ENCODE assay signal across 21 cellular contexts in the genomic region with DNA sequence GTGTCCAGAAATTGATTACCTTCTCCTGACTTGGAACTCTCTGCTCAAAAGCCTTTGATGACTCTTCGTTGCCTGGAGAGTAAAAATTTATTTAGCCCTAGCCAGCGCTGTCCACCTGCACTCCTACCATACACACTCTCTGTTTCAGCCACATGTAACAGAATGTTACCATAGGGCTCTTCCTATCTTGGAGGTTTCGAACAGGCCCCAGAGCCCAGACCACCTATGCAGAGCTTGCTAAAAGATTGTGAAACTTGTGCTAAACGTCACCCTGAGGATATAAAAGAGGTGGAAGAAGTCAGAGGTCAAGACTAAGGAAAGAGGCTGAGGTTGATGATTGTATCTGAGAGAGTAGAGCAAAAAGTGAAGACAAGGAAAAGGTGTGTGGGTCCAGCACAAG.
"Had no signal": no experiment of that assay in that cellular context is flagged by ENCODE, and none has a peak within 500 bp of the region (broad histone marks: within the 10 kb centered on the region; RNA-seq: fewer than 3 reads in every experiment).

No MANE protein-coding gene starts in this region.

- H3K27ac Mint-ChIP-seq: activated CD8-positive, alpha-beta T cell treated with anti-CD3 and anti-CD28 coated beads, Interleukin-2, amount 10 ng/mL, durations not matched to agents 7 days and 5 days; activated naive CD4-positive, alpha-beta T cell treated with anti-CD3 and anti-CD28 coated beads, Interleukin-2, amount 50 U/mL, for 24 hours; WTC11 had no signal

- H3K27me3 ChIP-seq: adrenal gland, esophagus muscularis mucosa, hepatocyte had no signal

- H3K36me3 ChIP-seq: adrenal gland, esophagus muscularis mucosa, prostate gland had no signal

- H3K4me3 ChIP-seq: adrenal gland, esophagus muscularis mucosa, hepatocyte, lung, prostate gland had no signal

- H3K4me1 ChIP-seq: esophagus muscularis mucosa, prostate gland had no signal

- ATAC-seq: activated CD8-positive, alpha-beta T cell treated with anti-CD3 and anti-CD28 coated beads, Interleukin-2, amount 10 ng/mL, durations not matched to agents 7 days and 5 days; right cardiac atrium; stimulated activated naive CD8-positive, alpha-beta T cell treated with anti-CD3 and anti-CD28 coated beads, Interleukin-15, Interleukin-2, amounts not matched to agents 100 U/mL and 50 U/mL, for 24 hours; WTC11 had no signal

- H3K4me1 Mint-ChIP-seq: activated naive CD4-positive, alpha-beta T cell treated with anti-CD3 and anti-CD28 coated beads, Interleukin-2, amount 50 U/mL, for 24 hours; neural crest cell; WTC11 had no signal

- H3K9me3 ChIP-seq: adrenal gland, prostate gland had no signal

- H3K9me3 Mint-ChIP-seq: activated naive CD4-positive, alpha-beta T cell treated with anti-CD3 and anti-CD28 coated beads, Interleukin-2, amount 50 U/mL, for 24 hours had no signal

- H3K4me3 Mint-ChIP-seq: activated CD8-positive, alpha-beta T cell treated with anti-CD3 and anti-CD28 coated beads, Interleukin-2, amount 10 ng/mL, durations not matched to agents 7 days and 5 days; activated naive CD4-positive, alpha-beta T cell treated with anti-CD3 and anti-CD28 coated beads, Interleukin-2, amount 50 U/mL, for 24 hours; neural crest cell; WTC11 had no signal

- H3K27ac ChIP-seq: adrenal gland, esophagus muscularis mucosa, hepatocyte, prostate gland had no signal

- DNase-seq: activated CD4-positive, alpha-beta T cell treated with anti-CD3 and anti-CD28 coated beads for 48 hours; activated CD8-positive, alpha-beta memory T cell treated with anti-CD3 and anti-CD28 coated beads, Interleukin-2, amount 50 U/mL, for 4 hours; activated CD8-positive, alpha-beta T cell treated with anti-CD3 and anti-CD28 coated beads, Interleukin-2, amount 10 ng/mL, durations not matched to agents 7 days and 5 days; activated effector memory CD4-positive, alpha-beta T cell treated with anti-CD3 and anti-CD28 coated beads, Interleukin-2, amount 50 U/mL, for 16 hours; activated T-cell treated with anti-CD3 and anti-CD28 coated beads, Interleukin-2, amount 50 U/mL, for 48 hours; adrenal gland; islet precursor cell; midbrain; right cardiac atrium; small intestine; stimulated activated CD4-positive, alpha-beta T cell treated with anti-CD3 and anti-CD28 coated beads, Interleukin-4, amount 100 ng/mL, for 24 hours; stimulated activated CD8-positive, alpha-beta memory T cell treated with anti-CD3 and anti-CD28 coated beads, Interleukin-4, amount 100 ng/mL, for 48 hours; stimulated activated naive CD8-positive, alpha-beta T cell treated with anti-CD3 and anti-CD28 coated beads, Interleukin-15, Interleukin-2, amounts not matched to agents 100 U/mL and 50 U/mL, for 24 hours; trophoblast cell had no signal

- H3K27me3 Mint-ChIP-seq: activated naive CD4-positive, alpha-beta T cell treated with anti-CD3 and anti-CD28 coated beads, Interleukin-2, amount 50 U/mL, for 24 hours had no signal
